ENCODE assay signal across 22 cellular contexts in genomic region chr3:193560870-193561269, GRCh38. TPM values are rescaled to one million over a fixed set of nuclear protein-coding genes. Genes with fewer than 3 reads are reported as not detected.
DNase-seq lines count a peak whose midpoint lies in the region; ATAC-seq and TF ChIP-seq lines count a peak whose summit lies in the region.
"Had no signal": no experiment of that assay in that cellular context is flagged by ENCODE, and none has a peak within 500 bp of the region (broad histone marks: within the 10 kb centered on the region; RNA-seq: fewer than 3 reads in every experiment).

No MANE protein-coding gene starts in this region.

- H3K27me3 ChIP-seq in upper lobe of right lung, result no peaks in the 10 kb centered on the region
- H3K27me3 ChIP-seq: gastroesophageal sphincter, spleen, testis had no signal

- ATAC-seq in activated CD8-positive, alpha-beta T cell treated with anti-CD3 and anti-CD28 coated beads, Interleukin-2, amount 10 ng/mL, durations not matched to agents 7 days and 5 days, result no peak
- ATAC-seq in activated CD8-positive, alpha-beta T cell treated with anti-CD3 and anti-CD28 coated beads for 36 hours, result no peak
- ATAC-seq in left ventricle myocardium superior (peak; percentile 84), upper lobe of right lung (peak; percentile 36), HG03521 (IDR thresholded peaks at IDR 0.05; ENCODE audit: unreplicated experiment) (no peak), HG02763 (IDR thresholded peaks at IDR 0.05; ENCODE audit: unreplicated experiment) (no peak), WTC11 (no peak)
- ATAC-seq: A549; gastroesophageal sphincter; naive thymus-derived CD8-positive, alpha-beta T cell; PC-3; psoas muscle had no signal

- no peak overlapping the region for H3K27ac Mint-ChIP-seq in activated CD8-positive, alpha-beta T cell treated with anti-CD3 and anti-CD28 coated beads, Interleukin-2, amount 10 ng/mL, durations not matched to agents 7 days and 5 days
- no peak overlapping the region for H3K27ac Mint-ChIP-seq in activated CD8-positive, alpha-beta T cell treated with anti-CD3 and anti-CD28 coated beads for 36 hours
- H3K27ac Mint-ChIP-seq in WTC11, result no peak overlapping the region
- H3K27ac Mint-ChIP-seq: activated naive CD8-positive, alpha-beta T cell treated with anti-CD3 and anti-CD28 coated beads for 36 hours; CD4-positive, CD25-positive, alpha-beta regulatory T cell; naive thymus-derived CD8-positive, alpha-beta T cell had no signal

- no peaks in the 10 kb centered on the region for H3K9me3 ChIP-seq in upper lobe of right lung
- H3K9me3 ChIP-seq: A549, gastroesophageal sphincter, psoas muscle, spleen, testis had no signal

- no peak overlapping the region for H3K4me3 ChIP-seq in upper lobe of right lung
- H3K4me3 ChIP-seq: A549, gastroesophageal sphincter, lung, psoas muscle, spleen, testis had no signal

- intact Hi-C loops in activated CD8-positive, alpha-beta T cell treated with anti-CD3 and anti-CD28 coated beads for 36 hours (cut with micrococcal nuclease), result no loop called here
- intact Hi-C loops in left ventricle myocardium superior (cut with micrococcal nuclease), result no loop called here
- intact Hi-C loops in upper lobe of right lung (cut with DNase I), result no loop called here

- H3K4me1 ChIP-seq in upper lobe of right lung, result no peaks in the 10 kb centered on the region
- H3K4me1 ChIP-seq: A549, gastroesophageal sphincter, psoas muscle, spleen, testis had no signal

- DNase-seq in activated CD8-positive, alpha-beta T cell treated with anti-CD3 and anti-CD28 coated beads, Interleukin-2, amount 10 ng/mL, durations not matched to agents 7 days and 5 days, result peak; percentile 6
- no peak for DNase-seq in activated CD8-positive, alpha-beta T cell treated with anti-CD3 and anti-CD28 coated beads for 36 hours
- DNase-seq in NCI-H774 (lab: John Stamatoyannopoulos, UW) (peak; percentile 43), left ventricle myocardium superior (peak; percentile 48), upper lobe of right lung (no peak), WTC11 (ENCODE audit: low spot score) (no peak)
- DNase-seq: activated naive CD8-positive, alpha-beta T cell treated with anti-CD3 and anti-CD28 coated beads for 36 hours; CD4-positive, CD25-positive, alpha-beta regulatory T cell; naive thymus-derived CD8-positive, alpha-beta T cell; NCI-H187; NCI-H526 treated with DMSO at 0.1 percent for 48 hours; PC-3; psoas muscle; spleen; testis had no signal

- CTCF ChIA-PET in activated CD8-positive, alpha-beta T cell treated with anti-CD3 and anti-CD28 coated beads, Interleukin-2, amount 10 ng/mL, durations not matched to agents 7 days and 5 days (lab: Charles Lee), result no interaction called here
- CTCF ChIA-PET in activated CD8-positive, alpha-beta T cell treated with anti-CD3 and anti-CD28 coated beads for 36 hours (lab: Charles Lee), result interaction anchor here (1.5 kb wide), 1 partner anchor 11 kb away, joined by 4 read pairs; no protein-coding TSS in a partner anchor
- CTCF ChIA-PET in WTC11 (lab: Charles Lee), result interaction anchor here (1.0 kb wide), 1 partner anchor 172 kb away, joined by 3 read pairs; no protein-coding TSS in a partner anchor

- H3K4me1 Mint-ChIP-seq in activated CD8-positive, alpha-beta T cell treated with anti-CD3 and anti-CD28 coated beads, Interleukin-2, amount 10 ng/mL, durations not matched to agents 7 days and 5 days (ENCODE audit: low read depth), result no peaks in the 10 kb centered on the region
- no peaks in the 10 kb centered on the region for H3K4me1 Mint-ChIP-seq in activated CD8-positive, alpha-beta T cell treated with anti-CD3 and anti-CD28 coated beads for 36 hours (ENCODE audit: low read depth)
- no peaks in the 10 kb centered on the region for H3K4me1 Mint-ChIP-seq in WTC11
- H3K4me1 Mint-ChIP-seq: activated naive CD8-positive, alpha-beta T cell treated with anti-CD3 and anti-CD28 coated beads for 36 hours; CD4-positive, CD25-positive, alpha-beta regulatory T cell; naive thymus-derived CD8-positive, alpha-beta T cell had no signal

- H3K9me3 Mint-ChIP-seq in activated CD8-positive, alpha-beta T cell treated with anti-CD3 and anti-CD28 coated beads, Interleukin-2, amount 10 ng/mL, durations not matched to agents 7 days and 5 days (ENCODE audit: insufficient read depth), result no peaks in the 10 kb centered on the region
- H3K9me3 Mint-ChIP-seq in activated CD8-positive, alpha-beta T cell treated with anti-CD3 and anti-CD28 coated beads for 36 hours, result no peaks in the 10 kb centered on the region
- no peaks in the 10 kb centered on the region for H3K9me3 Mint-ChIP-seq in WTC11
- H3K9me3 Mint-ChIP-seq: activated naive CD8-positive, alpha-beta T cell treated with anti-CD3 and anti-CD28 coated beads for 36 hours; CD4-positive, CD25-positive, alpha-beta regulatory T cell; naive thymus-derived CD8-positive, alpha-beta T cell had no signal

- H3K36me3 ChIP-seq in upper lobe of right lung, result no peaks in the 10 kb centered on the region
- H3K36me3 ChIP-seq: gastroesophageal sphincter, spleen had no signal

- no peak overlapping the region for H3K27ac ChIP-seq in upper lobe of right lung
- H3K27ac ChIP-seq: A549, gastroesophageal sphincter, psoas muscle, spleen, testis had no signal

- TF ChIP-seq CTCF in activated CD8-positive, alpha-beta T cell treated with anti-CD3 and anti-CD28 coated beads for 36 hours (IDR thresholded peaks at IDR 0.05), result no peak
- TF ChIP-seq CTCF in upper lobe of right lung (IDR thresholded peaks at IDR 0.05) (no peak), WTC11 (IDR thresholded peaks at IDR 0.05) (no peak)

- no peak overlapping the region for H3K4me3 Mint-ChIP-seq in activated CD8-positive, alpha-beta T cell treated with anti-CD3 and anti-CD28 coated beads, Interleukin-2, amount 10 ng/mL, durations not matched to agents 7 days and 5 days
- no peak overlapping the region for H3K4me3 Mint-ChIP-seq in activated CD8-positive, alpha-beta T cell treated with anti-CD3 and anti-CD28 coated beads for 36 hours
- no peak overlapping the region for H3K4me3 Mint-ChIP-seq in WTC11
- H3K4me3 Mint-ChIP-seq: activated naive CD8-positive, alpha-beta T cell treated with anti-CD3 and anti-CD28 coated beads for 36 hours; CD4-positive, CD25-positive, alpha-beta regulatory T cell; naive thymus-derived CD8-positive, alpha-beta T cell had no signal

- no peaks in the 10 kb centered on the region for H3K27me3 Mint-ChIP-seq in activated CD8-positive, alpha-beta T cell treated with anti-CD3 and anti-CD28 coated beads, Interleukin-2, amount 10 ng/mL, durations not matched to agents 7 days and 5 days (ENCODE audit: low read depth)
- H3K27me3 Mint-ChIP-seq in activated CD8-positive, alpha-beta T cell treated with anti-CD3 and anti-CD28 coated beads for 36 hours, result no peaks in the 10 kb centered on the region
- H3K27me3 Mint-ChIP-seq in WTC11 (ENCODE audit: low read depth), result no peaks in the 10 kb centered on the region
- H3K27me3 Mint-ChIP-seq: activated naive CD8-positive, alpha-beta T cell treated with anti-CD3 and anti-CD28 coated beads for 36 hours; naive thymus-derived CD8-positive, alpha-beta T cell had no signal

- POLR2A ChIA-PET in activated CD8-positive, alpha-beta T cell treated with anti-CD3 and anti-CD28 coated beads, Interleukin-2, amount 10 ng/mL, durations not matched to agents 7 days and 5 days (lab: Charles Lee), result no interaction called here
- POLR2A ChIA-PET in activated CD8-positive, alpha-beta T cell treated with anti-CD3 and anti-CD28 coated beads for 36 hours (lab: Charles Lee), result interaction anchor here (1.0 kb wide), 1 partner anchor 14 kb away, joined by 4 read pairs; no protein-coding TSS in a partner anchor
- POLR2A ChIA-PET in WTC11 (lab: Charles Lee), result no interaction called here

- no peaks in the 10 kb centered on the region for H3K36me3 Mint-ChIP-seq in activated CD8-positive, alpha-beta T cell treated with anti-CD3 and anti-CD28 coated beads, Interleukin-2, amount 10 ng/mL, durations not matched to agents 7 days and 5 days (ENCODE audit: low read depth)
- no peaks in the 10 kb centered on the region for H3K36me3 Mint-ChIP-seq in activated CD8-positive, alpha-beta T cell treated with anti-CD3 and anti-CD28 coated beads for 36 hours (ENCODE audit: low read depth)
- no peaks in the 10 kb centered on the region for H3K36me3 Mint-ChIP-seq in WTC11
- H3K36me3 Mint-ChIP-seq: activated naive CD8-positive, alpha-beta T cell treated with anti-CD3 and anti-CD28 coated beads for 36 hours; CD4-positive, CD25-positive, alpha-beta regulatory T cell had no signal

TF ChIP-seq in WTC11, 78 proteins besides CTCF, POLR2A, EP300 and RAD21 (continues in another document):
- no peak for TF ChIP-seq NR2C2 (CRISPR knock-in tag; IDR thresholded peaks at IDR 0.05)
- no peak for TF ChIP-seq ATF1 (CRISPR knock-in tag; IDR thresholded peaks at IDR 0.05)
- TF ChIP-seq MLX (CRISPR knock-in tag; IDR thresholded peaks at IDR 0.05), result no peak
- no peak for TF ChIP-seq GRHL2 (CRISPR knock-in tag; IDR thresholded peaks at IDR 0.05; ENCODE audit: insufficient replicate concordance, severe bottlenecking)
- TF ChIP-seq CBFB (CRISPR knock-in tag; IDR thresholded peaks at IDR 0.05; ENCODE audit: low read depth), result no peak
- no peak for TF ChIP-seq ATF3 (CRISPR knock-in tag; conservative IDR thresholded peaks at IDR 0.05)
- no peak for TF ChIP-seq ZNF396 (CRISPR knock-in tag; IDR thresholded peaks at IDR 0.05; ENCODE audit: borderline replicate concordance)

RNA-seq across cellular contexts. Expression of gene ATP13A4, which starts 6.2 kb away (rescaled TPM):
- total RNA-seq in activated CD8-positive, alpha-beta T cell treated with anti-CD3 and anti-CD28 coated beads, Interleukin-2, amount 10 ng/mL, durations not matched to agents 7 days and 5 days, result 1 to 10 TPM; 1.8 to 2.4 TPM
- 1 to 10 TPM; 2.8 to 3.5 TPM for total RNA-seq in activated CD8-positive, alpha-beta T cell treated with anti-CD3 and anti-CD28 coated beads for 36 hours
- total RNA-seq in left ventricle myocardium superior (0.64 TPM), upper lobe of right lung (248 TPM), WTC11 (2021) (0.18 to 0.60 TPM (median 0.20 TPM) in 3 replicates)
- total RNA-seq: epithelial cell of proximal tubule, PC-3, SK-MEL-5 had no signal

RNA-seq across cellular contexts. Expression of gene OPA1, which starts 32.1 kb away (rescaled TPM):
- 10 to 100 TPM; 61.3 TPM for total RNA-seq in activated CD8-positive, alpha-beta T cell treated with anti-CD3 and anti-CD28 coated beads, Interleukin-2, amount 10 ng/mL, durations not matched to agents 7 days and 5 days
- 100 to 1,000 TPM in 1 of 2 experiments, 10 to 100 TPM in 1; 84.8 to 104 TPM for total RNA-seq in activated CD8-positive, alpha-beta T cell treated with anti-CD3 and anti-CD28 coated beads for 36 hours
- total RNA-seq in left ventricle myocardium superior (131 TPM), upper lobe of right lung (46.3 TPM), WTC11 (2021) (64.6 to 84.7 TPM (median 77.6 TPM) in 3 replicates)

Comparison
In these comparisons a context has a peak if more than half of its experiments do, and no peak if none do; other contexts are left out.
1. DNase-seq: peak in activated CD8-positive, alpha-beta T cell treated with anti-CD3 and anti-CD28 coated beads, Interleukin-2, amount 10 ng/mL, durations not matched to agents 7 days and 5 days (single experiment), NCI-H774 (single experiment) and left ventricle myocardium superior (single experiment); none in activated CD8-positive, alpha-beta T cell treated with anti-CD3 and anti-CD28 coated beads for 36 hours (single experiment), upper lobe of right lung (single experiment) and WTC11 (single experiment).
2. ATAC-seq: peak in left ventricle myocardium superior (single experiment) and upper lobe of right lung (single experiment); none in activated CD8-positive, alpha-beta T cell treated with anti-CD3 and anti-CD28 coated beads, Interleukin-2, amount 10 ng/mL, durations not matched to agents 7 days and 5 days (single experiment), activated CD8-positive, alpha-beta T cell treated with anti-CD3 and anti-CD28 coated beads for 36 hours (single experiment), HG03521 (single experiment), HG02763 (single experiment) and WTC11 (single experiment).
3. RNA of gene ATP13A4, which starts 6.2 kb away (total RNA-seq): 248 TPM in upper lobe of right lung (single experiment); 2.8 to 3.5 TPM in activated CD8-positive, alpha-beta T cell treated with anti-CD3 and anti-CD28 coated beads for 36 hours, 1.8 to 2.4 TPM in activated CD8-positive, alpha-beta T cell treated with anti-CD3 and anti-CD28 coated beads, Interleukin-2, amount 10 ng/mL, durations not matched to agents 7 days and 5 days, 0.64 TPM in left ventricle myocardium superior (single experiment) and 0.18 to 0.60 TPM in WTC11; every median in the first group is over 10 times any median in the second.